In the genomic region with DNA sequence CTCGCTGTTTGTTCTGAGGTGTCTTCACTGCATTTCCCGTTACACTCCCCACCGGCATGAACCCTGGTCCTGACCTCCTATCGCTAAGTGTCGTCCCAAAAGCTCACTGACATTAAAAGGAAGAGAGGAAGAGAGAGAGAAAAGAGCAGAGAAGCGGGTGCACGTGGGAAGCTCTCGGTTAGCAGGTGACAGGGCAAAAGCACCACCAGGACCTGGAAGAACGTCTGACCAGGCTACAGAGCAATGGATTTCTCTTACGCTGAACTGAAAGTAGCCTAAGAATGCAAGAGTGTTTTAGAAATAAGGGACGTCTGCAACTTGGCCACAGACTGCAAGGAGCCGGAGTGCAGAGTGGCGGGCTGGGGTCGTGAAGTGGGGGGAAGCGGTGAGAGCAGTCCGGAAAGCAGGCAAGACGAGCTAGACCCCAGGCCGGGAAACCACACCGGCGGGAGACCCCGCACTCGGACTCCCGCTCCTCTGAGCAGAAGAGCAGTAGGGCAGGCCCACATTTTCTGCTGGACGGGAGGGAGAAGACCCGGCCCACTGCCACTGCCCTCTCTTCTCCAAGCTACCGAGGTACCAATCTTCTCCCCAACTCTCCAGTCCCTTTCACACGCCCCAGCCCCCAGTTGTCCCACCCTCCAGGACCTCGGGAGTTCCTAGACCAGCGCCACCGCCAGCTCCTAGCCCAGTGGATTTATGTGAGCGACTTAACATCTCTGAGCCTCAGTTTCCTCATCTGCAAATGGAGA, we compare ENCODE assay signal across 8 cellular contexts. TPM values are rescaled to one million over a fixed set of nuclear protein-coding genes. Genes with fewer than 3 reads are reported as not detected.
DNase-seq lines count a peak whose midpoint lies in the region; ATAC-seq and TF ChIP-seq lines count a peak whose summit lies in the region.

No MANE protein-coding gene starts in this region.

- 4 to 7% (median 5%) methylated on average over 31 of the region's 31 CpGs for WGBS in spleen, 5 donors

- TF ChIP-seq POLR2A in spleen (IDR thresholded peaks at IDR 0.05) = no peak

- CTCF ChIA-PET in Caco-2 (lab: Charles Lee) = interaction anchor here (0.6 kb wide), 1 partner anchor 613 kb away, joined by 4 read pairs; no protein-coding TSS in a partner anchor

- BruUV-seq in Caco-2 (replicated peaks; lab: Mats Ljungman, UMichigan) = no TSS peak

- H3K9me3 ChIP-seq in Caco-2 (no peaks in the 10 kb centered on the region), iPS-18a (ENCODE audit: control insufficient read depth, low read depth, low read length) (no peaks in the 10 kb centered on the region), spleen (no peaks in the 10 kb centered on the region)

- H3K27ac Mint-ChIP-seq in Caco-2 (ENCODE audit: unreplicated experiment) = peak overlapping the region; percentile 98
- H3K27ac Mint-ChIP-seq in activated naive CD8-positive, alpha-beta T cell treated with anti-CD3 and anti-CD28 coated beads, Interleukin-2, amount 10 ng/mL, durations not matched to agents 7 days and 5 days = peak overlapping the region; percentile 97

- peaks cover 33% of the 10 kb centered on the region for H3K36me3 Mint-ChIP-seq in Caco-2 (ENCODE audit: insufficient read depth, unreplicated experiment)
- peaks cover 6% of the 10 kb centered on the region for H3K36me3 Mint-ChIP-seq in activated naive CD8-positive, alpha-beta T cell treated with anti-CD3 and anti-CD28 coated beads, Interleukin-2, amount 10 ng/mL, durations not matched to agents 7 days and 5 days

- H3K4me1 Mint-ChIP-seq in Caco-2 (ENCODE audit: low read depth, unreplicated experiment) = peaks cover 22% of the 10 kb centered on the region
- peaks cover 35% of the 10 kb centered on the region for H3K4me1 Mint-ChIP-seq in activated naive CD8-positive, alpha-beta T cell treated with anti-CD3 and anti-CD28 coated beads, Interleukin-2, amount 10 ng/mL, durations not matched to agents 7 days and 5 days

- H3K4me3 ChIP-seq in Caco-2 (ENCODE audit: low read depth, low read length) = peak overlapping the region; percentile 93
- peak overlapping the region; percentile 86 for H3K4me3 ChIP-seq in iPS-18a (ENCODE audit: low read length)
- peak overlapping the region; percentile 56 to 92 (median 78) for H3K4me3 ChIP-seq in spleen

- H3K4me1 ChIP-seq in Caco-2 (peaks cover 19% of the 10 kb centered on the region), iPS-18a (ENCODE audit: control insufficient read depth, low read depth, low read length) (peaks cover 8% of the 10 kb centered on the region), spleen (peaks cover 7 to 59% (median 33%) of the 10 kb centered on the region in 6 donors)

- peak overlapping the region; percentile 72 for H3K9ac ChIP-seq in iPS-18a (ENCODE audit: low read length)

- TF ChIP-seq CTCF in Caco-2 (IDR thresholded peaks at IDR 0.05; ENCODE audit: insufficient read depth in 1 of 2, low read depth in 1 of 2, low read length in 1 of 2, severe bottlenecking in 1 of 2, unreplicated experiment in 1 of 2) (no peak), spleen (IDR thresholded peaks at IDR 0.05 in 8 of 11, conservative IDR thresholded peaks at IDR 0.05 in 3 of 11) (no peak)

- DNase-seq in Caco-2 (peak in 1 of 2 experiments; percentile 36), MV-4-11 (lab: John Stamatoyannopoulos, UW) (peak; percentile 15), spleen (peak; percentile 86), NCI-H2171 treated with DMSO at 0.1 percent for 48 hours (lab: John Stamatoyannopoulos, UW) (no peak)
- peak; percentile 50 for DNase-seq in activated naive CD8-positive, alpha-beta T cell treated with anti-CD3 and anti-CD28 coated beads, Interleukin-2, amount 10 ng/mL, durations not matched to agents 7 days and 5 days

- peaks cover 8% of the 10 kb centered on the region for H3K27me3 Mint-ChIP-seq in Caco-2 (ENCODE audit: insufficient read depth, unreplicated experiment)
- peaks cover 3% of the 10 kb centered on the region for H3K27me3 Mint-ChIP-seq in activated naive CD8-positive, alpha-beta T cell treated with anti-CD3 and anti-CD28 coated beads, Interleukin-2, amount 10 ng/mL, durations not matched to agents 7 days and 5 days

- POLR2A ChIA-PET in Caco-2 (lab: Charles Lee) = interaction anchor here (0.6 kb wide), 3 partner anchors 38 to 223 kb away, joined by 3 to 9 read pairs (median 3); a partner anchor contains a TSS
- POLR2A ChIA-PET in activated naive CD8-positive, alpha-beta T cell treated with anti-CD3 and anti-CD28 coated beads, Interleukin-2, amount 10 ng/mL, durations not matched to agents 7 days and 5 days (lab: Charles Lee) = interaction anchor here (0.9 to 2.4 kb wide), 4 partner anchors 82 to 223 kb away, joined by 3 to 7 read pairs (median 5); a partner anchor contains a TSS

- intact Hi-C loops in Caco-2 (cut with micrococcal nuclease; ENCODE audit: unreplicated experiment) (loop anchor here (2.0 kb wide), 2 partner anchors 213 to 223 kb away; a partner anchor contains a TSS), spleen (cut with DNase I; ENCODE audit: low total_unique reads) (loop anchor here (10.0 kb wide), 1 partner anchor 221 kb away; a partner anchor contains a TSS)

- peak overlapping the region; percentile 83 for H3K4me3 Mint-ChIP-seq in Caco-2 (ENCODE audit: unreplicated experiment)
- H3K4me3 Mint-ChIP-seq in activated naive CD8-positive, alpha-beta T cell treated with anti-CD3 and anti-CD28 coated beads, Interleukin-2, amount 10 ng/mL, durations not matched to agents 7 days and 5 days = peak overlapping the region; percentile 91

- no peaks in the 10 kb centered on the region for H3K36me3 ChIP-seq in Caco-2 (ENCODE audit: control insufficient read depth, insufficient read depth, low read length)
- H3K36me3 ChIP-seq in iPS-18a (ENCODE audit: control insufficient read depth, low read depth, low read length) = no peaks in the 10 kb centered on the region
- no peaks in the 10 kb centered on the region for H3K36me3 ChIP-seq in spleen

- H3K27ac ChIP-seq in iPS-18a (ENCODE audit: low read length) (no peak overlapping the region), spleen (peak overlapping the region in 7 of 8 donors; percentile 73 to 88 (median 85))

- ATAC-seq in activated naive CD8-positive, alpha-beta T cell treated with anti-CD3 and anti-CD28 coated beads, Interleukin-2, amount 10 ng/mL, durations not matched to agents 7 days and 5 days (ENCODE audit: low read depth) = no peak
- ATAC-seq in HG02970 (IDR thresholded peaks at IDR 0.05; ENCODE audit: low FRiP score, unreplicated experiment) (no peak), HG03439 (IDR thresholded peaks at IDR 0.05; ENCODE audit: unreplicated experiment) (no peak)

- H3K27me3 ChIP-seq in Caco-2 (replicated peaks; ENCODE audit: control insufficient read depth, insufficient read depth, low read length) (no peaks in the 10 kb centered on the region), iPS-18a (ENCODE audit: control insufficient read depth, insufficient read depth, low read length) (peaks cover 21% of the 10 kb centered on the region), spleen (replicated peaks in 1 of 7) (no peaks in the 10 kb centered on the region)

- H3K9me3 Mint-ChIP-seq in Caco-2 (ENCODE audit: unreplicated experiment) = no peaks in the 10 kb centered on the region
- no peaks in the 10 kb centered on the region for H3K9me3 Mint-ChIP-seq in activated naive CD8-positive, alpha-beta T cell treated with anti-CD3 and anti-CD28 coated beads, Interleukin-2, amount 10 ng/mL, durations not matched to agents 7 days and 5 days

RNA-seq across cellular contexts. Expression of a gene that starts 8.3 kb away (rescaled TPM):
- 273 and 280 TPM in 2 replicates for total RNA-seq in Caco-2 (2022)
- 1 to 10 TPM; 8.5 to 9.3 TPM for total RNA-seq in activated naive CD8-positive, alpha-beta T cell treated with anti-CD3 and anti-CD28 coated beads, Interleukin-2, amount 10 ng/mL, durations not matched to agents 7 days and 5 days
- total RNA-seq in spleen = 10 to 100 TPM; 43.0 to 65.8 (median 59.8) TPM
- polyA plus RNA-seq in spleen = 10 to 100 TPM; 12.0 to 20.4 (median 17.5) TPM

Comparison
In these comparisons a context has a peak if more than half of its experiments do, and no peak if none do; other contexts are left out.
1. RNA of a gene that starts 8.3 kb away (total RNA-seq): 273 to 280 TPM in Caco-2 and 43.0 to 65.8 TPM in spleen; 8.5 to 9.3 TPM in activated naive CD8-positive, alpha-beta T cell treated with anti-CD3 and anti-CD28 coated beads, Interleukin-2, amount 10 ng/mL, durations not matched to agents 7 days and 5 days; every median in the first group is over 4 times any median in the second.
2. Peak in every context shown above with its lines, with median percentiles within 50 percentile points of each other: H3K4me3 ChIP-seq.